24 cellular contexts compared by ENCODE assay signal in the genomic region with DNA sequence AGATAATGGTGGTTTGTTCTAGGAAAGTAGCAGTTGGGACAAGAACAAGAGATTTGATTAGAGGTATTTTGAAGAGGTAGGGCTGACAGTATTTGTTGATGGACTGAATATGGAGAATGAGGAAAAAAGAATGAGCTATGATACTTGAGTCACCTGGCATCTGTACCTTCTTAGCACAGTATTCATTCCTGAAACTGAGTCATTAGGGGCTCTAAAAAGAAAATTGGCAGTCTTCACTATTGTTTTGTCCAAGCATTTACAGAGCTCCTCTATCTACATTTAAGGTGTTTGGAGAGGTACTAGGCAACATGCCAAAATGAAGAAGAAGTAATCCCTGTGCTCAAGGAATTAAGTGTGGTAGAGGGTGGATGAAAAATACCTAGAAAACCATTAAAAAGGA.
"Had no signal": no experiment of that assay in that cellular context is flagged by ENCODE, and none has a peak within 500 bp of the region (broad histone marks: within the 10 kb centered on the region; RNA-seq: fewer than 3 reads in every experiment).

No MANE protein-coding gene starts in this region.

- H3K27ac ChIP-seq: body of pancreas, colonic mucosa, esophagus squamous epithelium, hepatocyte, right atrium auricular region, thyroid gland had no signal

- H3K4me3 ChIP-seq: body of pancreas, colonic mucosa, esophagus squamous epithelium, hepatocyte, right atrium auricular region, thyroid gland had no signal

- H3K9me3 ChIP-seq: body of pancreas, colonic mucosa, esophagus squamous epithelium, right atrium auricular region, thyroid gland had no signal

- H3K4me2 ChIP-seq: hepatocyte had no signal

- H3K27me3 ChIP-seq: body of pancreas, colonic mucosa, esophagus squamous epithelium, hepatocyte, right atrium auricular region, thyroid gland had no signal

- FAIRE-seq: islet of Langerhans, TTC549 had no signal

- H3K79me2 ChIP-seq: hepatocyte had no signal

- DNase-seq: activated CD4-positive, alpha-beta memory T cell treated with anti-CD3 and anti-CD28 coated beads, Interleukin-2, amount 10 ng/mL, durations not matched to agents 7 days and 5 days; activated CD4-positive, alpha-beta T cell treated with anti-CD3 and anti-CD28 coated beads for 4 hours; activated CD8-positive, alpha-beta memory T cell treated with anti-CD3 and anti-CD28 coated beads, Interleukin-2, amount 10 ng/mL, durations not matched to agents 7 days and 5 days; activated naive CD4-positive, alpha-beta T cell; activated naive CD8-positive, alpha-beta T cell treated with anti-CD3 and anti-CD28 coated beads for 36 hours; amniotic stem cell; body of pancreas; central memory CD4-positive, alpha-beta T cell; colonic mucosa; esophagus squamous epithelium; foreskin fibroblast; left colon; midbrain; nucleus accumbens; posterior cingulate gyrus; stimulated activated CD4-positive, alpha-beta T cell treated with anti-CD3 and anti-CD28 coated beads, Interleukin-12 subunit alpha, Interleukin-12 subunit beta, amount 100 ng/mL, for 4 hours; stimulated activated CD4-positive, alpha-beta T cell treated with anti-CD3 and anti-CD28 coated beads, Interleukin-1b, Interleukin-23, amount 100 ng/mL, for 48 hours; stimulated activated CD8-positive, alpha-beta memory T cell treated with anti-CD3 and anti-CD28 coated beads, Interleukin-4, amount 100 ng/mL, for 48 hours; stimulated activated naive CD4-positive, alpha-beta T cell; thyroid gland had no signal

- H3K36me3 ChIP-seq: colonic mucosa, esophagus squamous epithelium, right atrium auricular region, thyroid gland had no signal

- H3K4me1 ChIP-seq: body of pancreas, colonic mucosa, right atrium auricular region, thyroid gland had no signal

- H2AFZ ChIP-seq: hepatocyte had no signal
